In the genomic region with DNA sequence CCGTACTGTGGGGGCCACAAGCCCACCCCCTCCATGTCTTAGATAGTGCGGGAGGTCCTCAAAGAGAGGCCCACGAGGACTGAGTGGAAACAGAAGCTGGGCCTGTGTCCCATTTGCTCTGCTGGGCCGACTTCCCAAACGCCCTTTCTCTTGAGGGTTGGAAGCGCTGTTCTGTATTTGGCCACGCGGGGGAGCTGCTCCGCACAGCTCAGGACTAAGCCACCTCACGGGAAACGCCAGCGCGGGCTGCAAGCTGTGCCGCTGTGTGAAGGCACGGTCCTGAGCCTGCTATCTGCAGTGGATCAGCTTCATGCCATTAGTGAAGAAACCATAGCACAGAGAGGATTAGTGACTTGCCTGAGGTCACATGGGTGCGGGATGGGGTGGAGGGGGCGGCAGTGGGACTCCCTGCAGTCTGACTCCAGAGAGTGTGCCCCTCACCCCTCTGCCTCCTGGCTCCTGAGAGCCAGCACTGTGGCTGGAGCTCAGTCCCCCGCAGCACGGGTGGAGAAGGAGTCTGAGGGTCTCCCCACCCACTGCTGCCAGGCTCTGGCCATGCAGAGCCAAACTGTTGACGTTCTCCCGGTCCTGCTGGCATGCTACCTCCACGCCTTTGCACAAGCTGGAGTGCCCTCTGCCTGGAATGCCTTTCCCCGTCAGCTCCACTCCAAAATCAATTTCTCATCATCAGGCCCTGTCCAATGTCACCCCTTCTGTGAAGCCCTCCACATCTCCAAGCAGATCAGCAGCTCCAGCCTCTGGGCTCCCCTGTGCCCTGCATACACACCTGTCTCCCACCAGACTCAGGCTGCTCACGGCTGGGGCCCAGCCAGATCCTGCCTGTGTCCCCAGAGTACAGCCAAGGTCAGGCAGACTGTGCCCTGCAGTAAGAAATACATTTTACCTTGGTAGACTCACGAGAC, we compare ENCODE assay signal across 8 cellular contexts. TPM values are rescaled to one million over a fixed set of nuclear protein-coding genes. Genes with fewer than 3 reads are reported as not detected.
DNase-seq lines count a peak whose midpoint lies in the region; ATAC-seq, FAIRE-seq and TF ChIP-seq lines count a peak whose summit lies in the region.

No MANE protein-coding gene starts in this region.

- peaks cover 16% of the 10 kb centered on the region for H3K27me3 Mint-ChIP-seq in activated CD4-positive, alpha-beta T cell treated with anti-CD3 and anti-CD28 coated beads for 36 hours
- peaks cover 30% of the 10 kb centered on the region for H3K27me3 Mint-ChIP-seq in central memory CD8-positive, alpha-beta T cell

- CTCF ChIA-PET in activated CD4-positive, alpha-beta T cell treated with anti-CD3 and anti-CD28 coated beads for 36 hours (lab: Charles Lee) = interaction anchor here (0.6 to 2.9 kb wide), 28 partner anchors 11 to 1760 kb away, joined by 3 to 12 read pairs (median 4); no protein-coding TSS in a partner anchor

- no peak overlapping the region for H3K4me3 Mint-ChIP-seq in activated CD4-positive, alpha-beta T cell treated with anti-CD3 and anti-CD28 coated beads for 36 hours
- no peak overlapping the region for H3K4me3 Mint-ChIP-seq in central memory CD8-positive, alpha-beta T cell

- peaks cover 6% of the 10 kb centered on the region for H3K4me1 Mint-ChIP-seq in activated CD4-positive, alpha-beta T cell treated with anti-CD3 and anti-CD28 coated beads for 36 hours
- peaks cover 5% of the 10 kb centered on the region for H3K4me1 Mint-ChIP-seq in central memory CD8-positive, alpha-beta T cell

- H3K27ac ChIP-seq in kidney (ENCODE audit: low read depth in 2 of 2, low read length in 2 of 2) = no peak overlapping the region

- TF ChIP-seq CTCF in kidney (IDR thresholded peaks at IDR 0.05; ENCODE audit: borderline replicate concordance, extremely low read depth, insufficient read depth) = peak; percentile 93

- no peak overlapping the region for H3K9ac ChIP-seq in kidney (ENCODE audit: low read length in 2 of 2)

- peaks cover 0 to 2% of the 10 kb centered on the region in 2 donors for H3K4me1 ChIP-seq in kidney (ENCODE audit: control insufficient read depth in 1 of 2, insufficient read depth in 1 of 2, low read depth in 1 of 2, low read length in 2 of 2)

- H3K36me3 ChIP-seq in kidney (ENCODE audit: control insufficient read depth in 1 of 2, insufficient read depth in 2 of 2, low read length in 2 of 2) = no peaks in the 10 kb centered on the region

- FAIRE-seq in kidney (lab: Jason Lieb, UNC) = no peak

- ATAC-seq in HG02571 (IDR thresholded peaks at IDR 0.05; ENCODE audit: unreplicated experiment) = peak; percentile 72
- peak; percentile 99 for ATAC-seq in activated CD4-positive, alpha-beta T cell treated with anti-CD3 and anti-CD28 coated beads for 36 hours
- ATAC-seq in central memory CD8-positive, alpha-beta T cell (replicated peaks; ENCODE audit: extremely low read depth, poor library complexity, severe bottlenecking) = peak; percentile 92
- no peak for ATAC-seq in GM21447 (IDR thresholded peaks at IDR 0.05; ENCODE audit: unreplicated experiment)

- intact Hi-C loops in activated CD4-positive, alpha-beta T cell treated with anti-CD3 and anti-CD28 coated beads for 36 hours (cut with DNase I, micrococcal nuclease) = loop anchor here in 1 of 2 experiments (1.0 kb wide), 1 partner anchor 77 kb away; no protein-coding TSS in a partner anchor
- intact Hi-C loops in kidney (cut with DNase I) = no loop called here

- no peaks in the 10 kb centered on the region for H3K9me3 ChIP-seq in kidney (ENCODE audit: control insufficient read depth in 1 of 2, low read length in 2 of 2)

- DNase-seq in D341Med (ENCODE audit: low spot score) = peak; percentile 89
- peak; percentile 80 to 92 for DNase-seq in NCI-H446 (lab: John Stamatoyannopoulos, UW)
- peak; percentile 88 for DNase-seq in activated CD4-positive, alpha-beta T cell treated with anti-CD3 and anti-CD28 coated beads for 36 hours
- peak; percentile 52 to 59 for DNase-seq in central memory CD8-positive, alpha-beta T cell (ENCODE audit: low spot score in 2 of 2)
- DNase-seq in kidney = peak; percentile 94
- DNase-seq in stimulated activated CD4-positive, alpha-beta T cell treated with anti-CD3 and anti-CD28 coated beads, Interleukin-1b, Interleukin-23, amount 100 ng/mL, for 24 hours (ENCODE audit: low read depth in 4 of 4, low spot score in 1 of 4) = peak; percentile 52 to 66 (median 62)

- POLR2A ChIA-PET in activated CD4-positive, alpha-beta T cell treated with anti-CD3 and anti-CD28 coated beads for 36 hours (lab: Charles Lee) = interaction anchor here (0.6 kb wide), 1 partner anchor 1966 kb away, joined by 3 read pairs; no protein-coding TSS in a partner anchor

- H3K9me3 Mint-ChIP-seq in activated CD4-positive, alpha-beta T cell treated with anti-CD3 and anti-CD28 coated beads for 36 hours (ENCODE audit: low read depth) = no peaks in the 10 kb centered on the region
- H3K9me3 Mint-ChIP-seq in central memory CD8-positive, alpha-beta T cell = no peaks in the 10 kb centered on the region

- no peak overlapping the region for H3K4me3 ChIP-seq in kidney (ENCODE audit: low read length in 2 of 2)

- no peak overlapping the region for H3K27ac Mint-ChIP-seq in activated CD4-positive, alpha-beta T cell treated with anti-CD3 and anti-CD28 coated beads for 36 hours
- peak overlapping the region; percentile 63 for H3K27ac Mint-ChIP-seq in central memory CD8-positive, alpha-beta T cell (ENCODE audit: low read depth)

- no peaks in the 10 kb centered on the region for H3K36me3 Mint-ChIP-seq in activated CD4-positive, alpha-beta T cell treated with anti-CD3 and anti-CD28 coated beads for 36 hours (ENCODE audit: low read depth)
- no peaks in the 10 kb centered on the region for H3K36me3 Mint-ChIP-seq in central memory CD8-positive, alpha-beta T cell (ENCODE audit: insufficient read depth)

RNA-seq across cellular contexts. Expression of a gene that starts 51.5 kb away (rescaled TPM):
- 1 to 10 TPM; 4.7 to 5.7 TPM for total RNA-seq in activated CD4-positive, alpha-beta T cell treated with anti-CD3 and anti-CD28 coated beads for 36 hours
- total RNA-seq in kidney = 136 TPM
- 105 TPM for polyA plus RNA-seq in kidney (ENCODE audit: insufficient read depth, low read depth, low replicate concordance)

Comparison
In these comparisons a context has a peak if more than half of its experiments do, and no peak if none do; other contexts are left out.
1. RNA of a gene that starts 51.5 kb away (total RNA-seq): 136 TPM in kidney (single experiment); 4.7 to 5.7 TPM in activated CD4-positive, alpha-beta T cell treated with anti-CD3 and anti-CD28 coated beads for 36 hours; every median in the first group is over 10 times any median in the second.
2. Peak in every context shown above with its lines, with median percentiles within 50 percentile points of each other: DNase-seq.